ENCODE assay signal across 17 cellular contexts in the genomic region with DNA sequence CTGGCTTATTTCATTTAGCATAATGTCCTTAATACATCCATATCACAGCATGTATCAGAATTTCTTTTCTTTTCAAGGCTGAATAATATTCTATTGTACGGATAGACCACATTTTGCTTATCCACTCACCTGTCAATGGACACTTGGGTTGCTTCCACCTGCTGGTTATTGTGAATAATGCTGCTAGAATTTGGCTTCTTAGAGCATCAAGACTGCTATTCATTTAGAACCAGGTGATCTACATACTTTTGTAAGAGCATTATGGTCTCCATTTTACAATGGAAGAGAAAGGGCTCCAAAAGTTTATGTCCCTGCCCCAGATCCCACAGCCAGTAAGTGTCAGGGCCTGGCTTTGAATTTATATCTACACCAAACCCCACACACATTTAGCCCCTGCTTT.
DNase-seq lines count a peak whose midpoint lies in the region; ATAC-seq and TF ChIP-seq lines count a peak whose summit lies in the region.
"Had no signal": no experiment of that assay in that cellular context is flagged by ENCODE, and none has a peak within 500 bp of the region (broad histone marks: within the 10 kb centered on the region; RNA-seq: fewer than 3 reads in every experiment).

No MANE protein-coding gene starts in this region.

- H3K4me1 ChIP-seq in DND-41 (ENCODE audit: insufficient read depth, low read length) = no peaks in the 10 kb centered on the region

- peaks cover 3% of the 10 kb centered on the region for H3K27me3 ChIP-seq in DND-41 (ENCODE audit: insufficient read depth, low read length, poor library complexity)

- H2AFZ ChIP-seq in DND-41 (ENCODE audit: low read depth, low read length) = no peak overlapping the region
- H2AFZ ChIP-seq: GM23248 had no signal

- H3K79me2 ChIP-seq in DND-41 (ENCODE audit: insufficient read depth, low read length) = no peaks in the 10 kb centered on the region

- DNase-seq in DND-41 (no peak), HT-29 (ENCODE audit: low spot score) (peak; percentile 49), SW480 (ENCODE audit: low spot score) (peak; percentile 47), fibroblast of villous mesenchyme (ENCODE audit: low read depth) (peak; percentile 2), retina (no peak)
- DNase-seq in activated effector memory CD4-positive, alpha-beta T cell treated with Interleukin-2 at 50 U/mL for 16 hours = no peak
- DNase-seq: activated CD4-positive, CD25-positive, alpha-beta regulatory T cell treated with anti-CD3 and anti-CD28 coated beads, Interleukin-2, amount 50 U/mL, for 72 hours; CD4-positive, CD25-positive, alpha-beta regulatory T cell; effector CD4-positive, alpha-beta T cell; GM23248; KG1; midbrain; NCI-H1930; nucleus accumbens had no signal

- H3K9ac ChIP-seq in DND-41 (ENCODE audit: low read depth, low read length) = no peak overlapping the region
- H3K9ac ChIP-seq: GM23248 had no signal

- H3K36me3 ChIP-seq in DND-41 (ENCODE audit: insufficient read depth, low read length) = no peaks in the 10 kb centered on the region

- ATAC-seq in DND-41 (ENCODE audit: insufficient read depth, low read depth) (no peak), GM18858 (IDR thresholded peaks at IDR 0.05; ENCODE audit: unreplicated experiment) (no peak), HG02759 (IDR thresholded peaks at IDR 0.05; ENCODE audit: unreplicated experiment) (no peak)
- ATAC-seq: stimulated activated memory B cell treated with anti-CD40 and anti-IgM and Interleukin-4, amounts not matched to agents 10 μg/mL and 1 μg/mL and 100 μg/mL, for 72 hours had no signal

- peak; percentile 37 for TF ChIP-seq CTCF in DND-41 (IDR thresholded peaks at IDR 0.05; ENCODE audit: borderline replicate concordance, extremely low read depth, low read length, poor library complexity, severe bottlenecking)
- no peak for TF ChIP-seq CTCF in fibroblast of villous mesenchyme (IDR thresholded peaks at IDR 0.05; ENCODE audit: insufficient read depth, low read depth, low read length)

- H3K4me2 ChIP-seq in DND-41 (ENCODE audit: insufficient read depth, low read length) = no peak overlapping the region

- H3K4me3 ChIP-seq in DND-41 (ENCODE audit: low read depth in 1 of 2, low read length in 2 of 2) (no peak overlapping the region), fibroblast of villous mesenchyme (ENCODE audit: low read depth, low read length) (no peak overlapping the region)
- H3K4me3 ChIP-seq: GM23248 had no signal

- no peak overlapping the region for H3K27ac ChIP-seq in DND-41 (ENCODE audit: low read length)
- H3K27ac ChIP-seq: GM23248 had no signal

- no peaks in the 10 kb centered on the region for H4K20me1 ChIP-seq in DND-41 (ENCODE audit: insufficient read depth, low read length)

- H3K9me3 ChIP-seq in DND-41 (ENCODE audit: insufficient read depth, low read length, severe bottlenecking) = no peaks in the 10 kb centered on the region

Comparison
In these comparisons a context has a peak if more than half of its experiments do, and no peak if none do; other contexts are left out.
1. DNase-seq: peak in HT-29 (single experiment), SW480 (single experiment) and fibroblast of villous mesenchyme (single experiment); none in DND-41 (single experiment), retina (single experiment) and activated effector memory CD4-positive, alpha-beta T cell treated with Interleukin-2 at 50 U/mL for 16 hours (single experiment).